In the genomic region with DNA sequence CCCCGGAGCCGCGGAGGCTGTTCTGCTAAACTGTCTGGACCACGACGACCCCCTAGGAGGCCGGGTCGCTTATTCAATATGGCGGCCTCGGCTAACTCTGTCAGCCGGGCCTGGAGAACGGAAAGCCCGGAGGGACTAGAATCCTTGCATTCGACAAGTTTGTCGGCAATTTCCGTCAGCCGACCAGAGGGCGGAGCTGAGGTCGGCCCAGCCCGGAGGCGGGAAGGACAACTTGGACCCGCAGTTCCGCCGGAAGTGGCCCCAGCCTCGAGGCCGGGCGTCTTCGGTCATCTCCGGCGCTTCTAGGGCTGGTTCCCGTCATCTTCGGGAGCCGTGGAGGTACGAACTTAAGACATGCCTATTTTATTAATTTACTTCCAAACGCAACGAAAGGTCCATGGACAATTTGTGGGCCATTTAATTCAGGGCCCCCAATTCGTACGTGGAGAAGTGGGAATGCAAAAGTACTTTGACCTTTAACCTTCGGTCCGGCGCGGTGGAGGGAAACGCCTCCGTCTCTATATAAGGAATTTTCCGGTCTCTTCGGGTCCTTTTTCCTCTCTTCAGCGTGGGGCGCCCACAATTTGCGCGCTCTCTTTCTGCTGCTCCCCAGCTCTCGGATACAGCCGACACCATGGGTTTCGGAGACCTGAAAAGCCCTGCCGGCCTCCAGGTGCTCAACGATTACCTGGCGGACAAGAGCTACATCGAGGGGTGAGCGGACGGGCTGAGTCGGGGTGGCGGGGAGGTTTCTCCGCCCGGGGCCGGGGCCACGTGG, we compare ENCODE assay signal across 8 cellular contexts. TPM values are rescaled to one million over a fixed set of nuclear protein-coding genes. Genes with fewer than 3 reads are reported as not detected.
DNase-seq lines count a peak whose midpoint lies in the region; ATAC-seq, FAIRE-seq and TF ChIP-seq lines count a peak whose summit lies in the region.

A gene (plus strand): TSS at position 550 of the 778 bp plus-strand sequence. CDS start 85 bp downstream, at position 635.
A gene (minus strand): TSS at position 99 of the 778 bp plus-strand sequence. CDS start 5,766 bp downstream, outside the sequence.

- no peaks in the 10 kb centered on the region for H3K9me3 Mint-ChIP-seq in T-helper 2 cell treated with Interferon-gamma antibody and Interleukin-4, amounts not matched to agents 5 μg/mL and 100 μg/mL, for 36 hours

- H3K4me3 ChIP-seq in ascending aorta (peak within 1 kb of the TSS; percentile 77 to 89), right atrium auricular region (peak within 1 kb of the TSS; percentile 63 to 79), psoas muscle (peak within 1 kb of the TSS; percentile 89)

- H3K36me3 ChIP-seq in ascending aorta (peaks cover 5 to 31% of the 10 kb centered on the region in 2 donors), right atrium auricular region (peaks cover 30% of the 10 kb centered on the region), psoas muscle (ENCODE audit: insufficient read depth in 1 of 2, low read depth in 1 of 2) (peaks cover 6 to 32% of the 10 kb centered on the region in 2 donors)

- H3K4me1 ChIP-seq in ascending aorta (peaks cover 0 to 21% of the 10 kb centered on the region in 2 donors), right atrium auricular region (peaks cover 0 to 43% of the 10 kb centered on the region in 2 donors), psoas muscle (peaks cover 28% of the 10 kb centered on the region)

- H3K27ac ChIP-seq in ascending aorta (peak within 1 kb of the TSS; percentile 92 to 93), right atrium auricular region (peak within 1 kb of the TSS; percentile 91 to 95), psoas muscle (peak within 1 kb of the TSS; percentile 90)

- no peaks in the 10 kb centered on the region for H3K27me3 Mint-ChIP-seq in T-helper 2 cell treated with Interferon-gamma antibody and Interleukin-4, amounts not matched to agents 5 μg/mL and 100 μg/mL, for 36 hours (ENCODE audit: low read depth)

- peak within 1 kb of the TSS; percentile 96 for H3K27ac Mint-ChIP-seq in T-helper 2 cell treated with Interferon-gamma antibody and Interleukin-4, amounts not matched to agents 5 μg/mL and 100 μg/mL, for 36 hours

- H3K9me3 ChIP-seq in ascending aorta (no peaks in the 10 kb centered on the region), right atrium auricular region (no peaks in the 10 kb centered on the region), psoas muscle (no peaks in the 10 kb centered on the region)

- peaks cover 33% of the 10 kb centered on the region for H3K4me1 Mint-ChIP-seq in T-helper 2 cell treated with Interferon-gamma antibody and Interleukin-4, amounts not matched to agents 5 μg/mL and 100 μg/mL, for 36 hours (ENCODE audit: low read depth)

- peaks cover 59% of the 10 kb centered on the region for H3K36me3 Mint-ChIP-seq in T-helper 2 cell treated with Interferon-gamma antibody and Interleukin-4, amounts not matched to agents 5 μg/mL and 100 μg/mL, for 36 hours (ENCODE audit: low read depth)

- ATAC-seq in GM18502 (IDR thresholded peaks at IDR 0.05; ENCODE audit: poor library complexity, unreplicated experiment) = peak; percentile 87
- ATAC-seq in HG02970 (IDR thresholded peaks at IDR 0.05; ENCODE audit: low FRiP score, unreplicated experiment) = peak; percentile 94
- ATAC-seq in psoas muscle = peak; percentile 93 to 96 (median 94)

- no peak for TF ChIP-seq CTCF in ascending aorta (IDR thresholded peaks at IDR 0.05)
- no peak for TF ChIP-seq CTCF in right atrium auricular region (IDR thresholded peaks at IDR 0.05)
- no peak for TF ChIP-seq CTCF in psoas muscle (IDR thresholded peaks at IDR 0.05)

- FAIRE-seq in urothelium cell line (lab: Jason Lieb, UNC) = no peak

- H3K4me3 Mint-ChIP-seq in T-helper 2 cell treated with Interferon-gamma antibody and Interleukin-4, amounts not matched to agents 5 μg/mL and 100 μg/mL, for 36 hours = peak within 1 kb of the TSS; percentile 93

- DNase-seq in NCI-H1930 (lab: John Stamatoyannopoulos, UW) (peak; percentile 97 to 98), ascending aorta (ENCODE audit: low spot score in 2 of 2) (peak; percentile 86 to 98), right atrium auricular region (ENCODE audit: low spot score) (peak; percentile 97), psoas muscle (peak; percentile 97 to 99), urothelium cell line (ENCODE audit: low spot score) (peak; percentile 98)
- DNase-seq in T-helper 2 cell treated with Interferon-gamma antibody and Interleukin-4, amounts not matched to agents 5 μg/mL and 100 μg/mL, for 36 hours (ENCODE audit: low spot score) = peak; percentile 98

- intact Hi-C loops in ascending aorta (cut with DNase I) (loop anchor here (1.0 to 10.0 kb wide), 4 partner anchors 73 to 1548 kb away; a partner anchor contains a TSS), psoas muscle (cut with DNase I) (loop anchor here (5.0 to 10.0 kb wide), 6 partner anchors 72 to 398 kb away; a partner anchor contains a TSS)

- 0 to 1% (median 0%) methylated on average over 64 of the region's 64 CpGs for WGBS in psoas muscle, 3 donors

- no peaks in the 10 kb centered on the region for H3K27me3 ChIP-seq in ascending aorta
- H3K27me3 ChIP-seq in right atrium auricular region = no peaks in the 10 kb centered on the region
- H3K27me3 ChIP-seq in psoas muscle (ENCODE audit: insufficient read depth in 3 of 3, low read length in 2 of 3) = no peaks in the 10 kb centered on the region

RNA-seq across cellular contexts. Expression of the first gene that starts in this region (rescaled TPM):
- 229 TPM for total RNA-seq in ascending aorta
- total RNA-seq in right atrium auricular region = 100 to 1,000 TPM; 212 to 254 TPM
- total RNA-seq in psoas muscle = 100 to 1,000 TPM; 340 to 862 (median 568) TPM
- polyA plus RNA-seq in psoas muscle = 1,000 to 10,000 TPM in 1 of 3 donors, 100 to 1,000 TPM in 2; 671 to 1,772 (median 939) TPM

RNA-seq across cellular contexts. Expression of the second gene that starts in this region (rescaled TPM):
- total RNA-seq in ascending aorta = 16.4 TPM
- total RNA-seq in right atrium auricular region = 100 to 1,000 TPM; 183 to 388 TPM
- total RNA-seq in psoas muscle = 100 to 1,000 TPM; 231 to 420 (median 293) TPM
- 100 to 1,000 TPM; 117 to 162 (median 145) TPM for polyA plus RNA-seq in psoas muscle

Comparison
In these comparisons a context has a peak if more than half of its experiments do, and no peak if none do; other contexts are left out.
1. Peak in every context shown above with its lines: DNase-seq, ATAC-seq, H3K4me3 ChIP-seq and H3K27ac ChIP-seq.
2. RNA of the second gene that starts in this region (total RNA-seq): 183 to 388 TPM in right atrium auricular region and 231 to 420 TPM in psoas muscle; 16.4 TPM in ascending aorta (single experiment); every median in the first group is over 10 times any median in the second.